18 cellular contexts compared by ENCODE assay signal in genomic region chr3:18681946-18682345, GRCh38.
DNase-seq lines count a peak whose midpoint lies in the region; ATAC-seq and TF ChIP-seq lines count a peak whose summit lies in the region.
"Had no signal": no experiment of that assay in that cellular context is flagged by ENCODE, and none has a peak within 500 bp of the region (broad histone marks: within the 10 kb centered on the region; RNA-seq: fewer than 3 reads in every experiment).

No MANE protein-coding gene starts in this region.

- CTCF ChIA-PET in activated naive CD4-positive, alpha-beta T cell treated with anti-CD3 and anti-CD28 coated beads, Interleukin-2, amount 10 ng/mL, durations not matched to agents 7 days and 5 days (lab: Charles Lee): no interaction called here
- CTCF ChIA-PET in activated CD8-positive, alpha-beta T cell treated with anti-CD3 and anti-CD28 coated beads, Interleukin-2, amount 10 ng/mL, durations not matched to agents 7 days and 5 days (lab: Charles Lee): interaction anchor here (0.5 to 1.1 kb wide), 2 partner anchors 76 to 1184 kb away, joined by 3 to 4 read pairs; no protein-coding TSS in a partner anchor

- H3K27ac Mint-ChIP-seq in activated naive CD4-positive, alpha-beta T cell treated with anti-CD3 and anti-CD28 coated beads, Interleukin-2, amount 10 ng/mL, durations not matched to agents 7 days and 5 days: peak overlapping the region; percentile 81
- H3K27ac Mint-ChIP-seq in T-helper 2 cell treated with Interferon-gamma antibody and Interleukin-4, amounts not matched to agents 5 μg/mL and 100 μg/mL, for 36 hours: peak overlapping the region; percentile 52
- H3K27ac Mint-ChIP-seq in activated CD8-positive, alpha-beta T cell treated with anti-CD3 and anti-CD28 coated beads, Interleukin-2, amount 10 ng/mL, durations not matched to agents 7 days and 5 days: peak overlapping the region; percentile 56
- H3K27ac Mint-ChIP-seq in natural killer cell treated with Interleukin-12 subunit alpha and Interleukin-12 subunit beta and Interleukin-15 and Interleukin-18, amount 100 ng/mL, for 72 hours: peak overlapping the region; percentile 96 to 98
- H3K27ac Mint-ChIP-seq: IgD-negative memory B cell had no signal

- peaks cover 62% of the 10 kb centered on the region for H3K4me1 Mint-ChIP-seq in activated naive CD4-positive, alpha-beta T cell treated with anti-CD3 and anti-CD28 coated beads, Interleukin-2, amount 10 ng/mL, durations not matched to agents 7 days and 5 days
- peaks cover 63% of the 10 kb centered on the region for H3K4me1 Mint-ChIP-seq in T-helper 2 cell treated with Interferon-gamma antibody and Interleukin-4, amounts not matched to agents 5 μg/mL and 100 μg/mL, for 36 hours (ENCODE audit: low read depth)
- peaks cover 59% of the 10 kb centered on the region for H3K4me1 Mint-ChIP-seq in activated CD8-positive, alpha-beta T cell treated with anti-CD3 and anti-CD28 coated beads, Interleukin-2, amount 10 ng/mL, durations not matched to agents 7 days and 5 days (ENCODE audit: low read depth)
- peaks cover 41 to 56% of the 10 kb centered on the region in 2 donors for H3K4me1 Mint-ChIP-seq in natural killer cell treated with Interleukin-12 subunit alpha and Interleukin-12 subunit beta and Interleukin-15 and Interleukin-18, amount 100 ng/mL, for 72 hours (ENCODE audit: low read depth in 2 of 2)

- no peaks in the 10 kb centered on the region for H3K27me3 Mint-ChIP-seq in activated naive CD4-positive, alpha-beta T cell treated with anti-CD3 and anti-CD28 coated beads, Interleukin-2, amount 10 ng/mL, durations not matched to agents 7 days and 5 days
- no peaks in the 10 kb centered on the region for H3K27me3 Mint-ChIP-seq in T-helper 2 cell treated with Interferon-gamma antibody and Interleukin-4, amounts not matched to agents 5 μg/mL and 100 μg/mL, for 36 hours (ENCODE audit: low read depth)
- no peaks in the 10 kb centered on the region for H3K27me3 Mint-ChIP-seq in activated CD8-positive, alpha-beta T cell treated with anti-CD3 and anti-CD28 coated beads, Interleukin-2, amount 10 ng/mL, durations not matched to agents 7 days and 5 days (ENCODE audit: low read depth)
- H3K27me3 Mint-ChIP-seq in natural killer cell treated with Interleukin-12 subunit alpha and Interleukin-12 subunit beta and Interleukin-15 and Interleukin-18, amount 100 ng/mL, for 72 hours: no peaks in the 10 kb centered on the region
- H3K27me3 Mint-ChIP-seq: IgD-negative memory B cell had no signal

- POLR2A ChIA-PET in activated CD8-positive, alpha-beta T cell treated with anti-CD3 and anti-CD28 coated beads, Interleukin-2, amount 10 ng/mL, durations not matched to agents 7 days and 5 days (lab: Charles Lee): interaction anchor here (1.5 kb wide), 1 partner anchor 238 kb away, joined by 3 read pairs; no protein-coding TSS in a partner anchor

- no peak overlapping the region for H3K4me3 ChIP-seq in psoas muscle

- no peak overlapping the region for H3K4me3 Mint-ChIP-seq in activated naive CD4-positive, alpha-beta T cell treated with anti-CD3 and anti-CD28 coated beads, Interleukin-2, amount 10 ng/mL, durations not matched to agents 7 days and 5 days
- H3K4me3 Mint-ChIP-seq in T-helper 2 cell treated with Interferon-gamma antibody and Interleukin-4, amounts not matched to agents 5 μg/mL and 100 μg/mL, for 36 hours: peak overlapping the region; percentile 62
- peak overlapping the region; percentile 25 for H3K4me3 Mint-ChIP-seq in activated CD8-positive, alpha-beta T cell treated with anti-CD3 and anti-CD28 coated beads, Interleukin-2, amount 10 ng/mL, durations not matched to agents 7 days and 5 days
- peak overlapping the region; percentile 58 for H3K4me3 Mint-ChIP-seq in natural killer cell treated with Interleukin-12 subunit alpha and Interleukin-12 subunit beta and Interleukin-15 and Interleukin-18, amount 100 ng/mL, for 72 hours
- H3K4me3 Mint-ChIP-seq: IgD-negative memory B cell had no signal

- peaks cover 42% of the 10 kb centered on the region for H3K36me3 Mint-ChIP-seq in activated naive CD4-positive, alpha-beta T cell treated with anti-CD3 and anti-CD28 coated beads, Interleukin-2, amount 10 ng/mL, durations not matched to agents 7 days and 5 days
- peaks cover 27% of the 10 kb centered on the region for H3K36me3 Mint-ChIP-seq in T-helper 2 cell treated with Interferon-gamma antibody and Interleukin-4, amounts not matched to agents 5 μg/mL and 100 μg/mL, for 36 hours (ENCODE audit: low read depth)
- peaks cover 42% of the 10 kb centered on the region for H3K36me3 Mint-ChIP-seq in activated CD8-positive, alpha-beta T cell treated with anti-CD3 and anti-CD28 coated beads, Interleukin-2, amount 10 ng/mL, durations not matched to agents 7 days and 5 days (ENCODE audit: low read depth)
- H3K36me3 Mint-ChIP-seq in natural killer cell treated with Interleukin-12 subunit alpha and Interleukin-12 subunit beta and Interleukin-15 and Interleukin-18, amount 100 ng/mL, for 72 hours: peaks cover 35% of the 10 kb centered on the region
- H3K36me3 Mint-ChIP-seq: IgD-negative memory B cell had no signal

- H3K27me3 ChIP-seq in psoas muscle (ENCODE audit: insufficient read depth in 3 of 3, low read length in 2 of 3): no peaks in the 10 kb centered on the region

- TF ChIP-seq CTCF in psoas muscle (IDR thresholded peaks at IDR 0.05): no peak

- H3K4me1 ChIP-seq in psoas muscle: no peaks in the 10 kb centered on the region

- no peak for DNase-seq in activated naive CD4-positive, alpha-beta T cell treated with anti-CD3 and anti-CD28 coated beads, Interleukin-2, amount 10 ng/mL, durations not matched to agents 7 days and 5 days
- no peak for DNase-seq in activated naive CD4-positive, alpha-beta T cell treated with anti-CD3 and anti-CD28 coated beads, Interleukin-2, amount 50 U/mL, for 16 hours
- no peak for DNase-seq in T-helper 2 cell treated with Interferon-gamma antibody and Interleukin-4, amounts not matched to agents 5 μg/mL and 100 μg/mL, for 36 hours (ENCODE audit: low spot score)
- DNase-seq in activated CD8-positive, alpha-beta T cell treated with anti-CD3 and anti-CD28 coated beads, Interleukin-2, amount 10 ng/mL, durations not matched to agents 7 days and 5 days: no peak
- DNase-seq in natural killer cell treated with Interleukin-12 subunit alpha and Interleukin-12 subunit beta and Interleukin-15 and Interleukin-18, amount 100 ng/mL, for 72 hours (ENCODE audit: low spot score): no peak
- no peak for DNase-seq in psoas muscle
- no peak for DNase-seq in NK-92 (lab: John Stamatoyannopoulos, UW; ENCODE audit: unreplicated experiment)
- DNase-seq: AML-193, DMS79 treated with DMSO at 0.1 percent for 48 hours, Karpas-422, NCI-H1417 treated with DMSO at 0.1 percent for 48 hours, NCI-H187 treated with DMSO at 0.1 percent for 48 hours, NCI-H2227 treated with DMSO at 0.1 percent for 48 hours, NCI-H510A treated with DMSO at 0.1 percent for 48 hours, NCI-H774, OCI-M1 had no signal

- H3K27ac ChIP-seq in psoas muscle: no peak overlapping the region
- H3K27ac ChIP-seq: C4-2B had no signal

- H3K9me3 ChIP-seq in psoas muscle: no peaks in the 10 kb centered on the region

- 62 to 69% (median 64%) methylated on average over 2 of the region's 2 CpGs for WGBS in psoas muscle, 3 donors

- peak; percentile 10 for ATAC-seq in activated CD8-positive, alpha-beta T cell treated with anti-CD3 and anti-CD28 coated beads, Interleukin-2, amount 10 ng/mL, durations not matched to agents 7 days and 5 days
- peak in 1 of 2 donors; percentile 41 for ATAC-seq in natural killer cell treated with Interleukin-12 subunit alpha and Interleukin-12 subunit beta and Interleukin-15 and Interleukin-18, amount 100 ng/mL, for 72 hours
- ATAC-seq in psoas muscle: no peak

- no peaks in the 10 kb centered on the region for H3K36me3 ChIP-seq in psoas muscle (ENCODE audit: insufficient read depth in 1 of 2, low read depth in 1 of 2)

- intact Hi-C loops in psoas muscle (cut with DNase I): no loop called here

- peaks cover 31% of the 10 kb centered on the region for H3K9me3 Mint-ChIP-seq in activated naive CD4-positive, alpha-beta T cell treated with anti-CD3 and anti-CD28 coated beads, Interleukin-2, amount 10 ng/mL, durations not matched to agents 7 days and 5 days
- H3K9me3 Mint-ChIP-seq in T-helper 2 cell treated with Interferon-gamma antibody and Interleukin-4, amounts not matched to agents 5 μg/mL and 100 μg/mL, for 36 hours: peaks cover 7% of the 10 kb centered on the region
- H3K9me3 Mint-ChIP-seq in activated CD8-positive, alpha-beta T cell treated with anti-CD3 and anti-CD28 coated beads, Interleukin-2, amount 10 ng/mL, durations not matched to agents 7 days and 5 days (ENCODE audit: insufficient read depth): peaks cover 24% of the 10 kb centered on the region
- peaks cover 19% of the 10 kb centered on the region for H3K9me3 Mint-ChIP-seq in natural killer cell treated with Interleukin-12 subunit alpha and Interleukin-12 subunit beta and Interleukin-15 and Interleukin-18, amount 100 ng/mL, for 72 hours
